Comparison of ENCODE assay signal across 8 cellular contexts in genomic region chr19:45730389-45731288, GRCh38. TPM values are rescaled to one million over a fixed set of nuclear protein-coding genes. Genes with fewer than 3 reads are reported as not detected.
A peak's percentile ranks its signal among the peaks of the same experiment; 100 is the strongest.
DNase-seq lines count a peak whose midpoint lies in the region; ATAC-seq and TF ChIP-seq lines count a peak whose summit lies in the region.

Gene FBXO46 (minus strand): TSS chr19:45730896. CDS start chr19:45713495, 17,401 bp downstream.

- DNase-seq in NCI-H748 treated with DMSO at 0.1 percent for 48 hours (lab: John Stamatoyannopoulos, UW) (peak; percentile 99), left lobe of liver (ENCODE audit: low spot score) (peak; percentile 98)
- peak; percentile 83 to 94 for DNase-seq in activated CD4-positive, alpha-beta T cell treated with anti-CD3 and anti-CD28 coated beads, Interleukin-2, amount 50 U/mL, for 24 hours (ENCODE audit: low read depth in 1 of 2, low spot score in 1 of 2)
- peak; percentile 89 for DNase-seq in stimulated activated CD4-positive, alpha-beta T cell treated with anti-CD3 and anti-CD28 coated beads, Interleukin-2, amount 100 ng/mL, for 4 hours (ENCODE audit: low read depth)

- peak; percentile 77 for ATAC-seq in GM19328 (IDR thresholded peaks at IDR 0.05; ENCODE audit: unreplicated experiment)
- peak; percentile 93 for ATAC-seq in HG03521 (IDR thresholded peaks at IDR 0.05; ENCODE audit: unreplicated experiment)
- ATAC-seq in left lobe of liver, result peak; percentile 98

- H3K9me3 Mint-ChIP-seq in dendritic cell treated with granulocyte-macrophage colony-stimulating factor and Interleukin-4, amounts not matched to agents 40 ng/mL and 50 ng/mL, for 4 days, result no peaks in the 10 kb centered on the region

- H3K4me1 Mint-ChIP-seq in dendritic cell treated with granulocyte-macrophage colony-stimulating factor and Interleukin-4, amounts not matched to agents 40 ng/mL and 50 ng/mL, for 4 days (ENCODE audit: low read depth), result peaks cover 49% of the 10 kb centered on the region

- peak within 1 kb of the TSS; percentile 97 for H3K4me3 Mint-ChIP-seq in dendritic cell treated with granulocyte-macrophage colony-stimulating factor and Interleukin-4, amounts not matched to agents 40 ng/mL and 50 ng/mL, for 4 days

- no peaks in the 10 kb centered on the region for H3K27me3 Mint-ChIP-seq in dendritic cell treated with granulocyte-macrophage colony-stimulating factor and Interleukin-4, amounts not matched to agents 40 ng/mL and 50 ng/mL, for 4 days

- peaks cover 27% of the 10 kb centered on the region for H3K36me3 Mint-ChIP-seq in dendritic cell treated with granulocyte-macrophage colony-stimulating factor and Interleukin-4, amounts not matched to agents 40 ng/mL and 50 ng/mL, for 4 days (ENCODE audit: low read depth)

- intact Hi-C loops in dendritic cell treated with granulocyte-macrophage colony-stimulating factor and Interleukin-4, amounts not matched to agents 40 ng/mL and 50 ng/mL, for 4 days (cut with micrococcal nuclease), result loop anchor here (1.0 to 5.0 kb wide), 2 partner anchors 13 to 267 kb away; partner anchors contain the start of gene CCDC61

- peak within 1 kb of the TSS; percentile 91 for H3K27ac Mint-ChIP-seq in dendritic cell treated with granulocyte-macrophage colony-stimulating factor and Interleukin-4, amounts not matched to agents 40 ng/mL and 50 ng/mL, for 4 days

- TF ChIP-seq CTCF in C4-2B (conservative IDR thresholded peaks at IDR 0.05), result no peak

- peak within 1 kb of the TSS; percentile 70 for H3K27ac ChIP-seq in C4-2B

RNA-seq across cellular contexts. Expression of gene FBXO46, which starts in this region (rescaled TPM):
- 8.2 TPM for total RNA-seq in left lobe of liver

Comparison
In these comparisons a context has a peak if more than half of its experiments do, and no peak if none do; other contexts are left out.
1. Peak in every context shown above with its lines: DNase-seq, ATAC-seq and H3K27ac ChIP-seq.